Comparison of ENCODE assay signal across 15 cellular contexts in genomic region chr7:55548295-55548731, GRCh38. TPM values are rescaled to one million over a fixed set of nuclear protein-coding genes. Genes with fewer than 3 reads are reported as not detected.
DNase-seq lines count a peak whose midpoint lies in the region; ATAC-seq lines count a peak whose summit lies in the region.
"Had no signal": no experiment of that assay in that cellular context is flagged by ENCODE, and none has a peak within 500 bp of the region (broad histone marks: within the 10 kb centered on the region; RNA-seq: fewer than 3 reads in every experiment).

No MANE protein-coding gene starts in this region.

- H3K4me3 Mint-ChIP-seq in naive thymus-derived CD4-positive, alpha-beta T cell = peak overlapping the region in 1 of 10 donors; percentile 7
- H3K4me3 Mint-ChIP-seq in activated naive CD8-positive, alpha-beta T cell treated with anti-CD3 and anti-CD28 coated beads for 36 hours = no peak overlapping the region
- H3K4me3 Mint-ChIP-seq: naive thymus-derived CD8-positive, alpha-beta T cell had no signal

- H3K9me3 ChIP-seq in naive thymus-derived CD4-positive, alpha-beta T cell (ENCODE audit: control insufficient read depth in 2 of 3, low read length in 3 of 3) = no peaks in the 10 kb centered on the region
- H3K9me3 ChIP-seq: tibial artery had no signal

- H3K36me3 ChIP-seq in naive thymus-derived CD4-positive, alpha-beta T cell (ENCODE audit: control insufficient read depth in 2 of 3, insufficient read depth in 3 of 3, low read length in 3 of 3) = no peaks in the 10 kb centered on the region
- H3K36me3 ChIP-seq: tibial artery had no signal

- H3K27ac ChIP-seq in naive thymus-derived CD4-positive, alpha-beta T cell (ENCODE audit: low read depth, low read length) = no peak overlapping the region
- H3K27ac ChIP-seq: tibial artery had no signal

- peaks cover 7 to 23% (median 14%) of the 10 kb centered on the region in 5 donors for H3K36me3 Mint-ChIP-seq in naive thymus-derived CD4-positive, alpha-beta T cell
- peaks cover 34% of the 10 kb centered on the region for H3K36me3 Mint-ChIP-seq in activated naive CD8-positive, alpha-beta T cell treated with anti-CD3 and anti-CD28 coated beads for 36 hours

- H3K4me1 Mint-ChIP-seq in naive thymus-derived CD4-positive, alpha-beta T cell = peaks cover 34 to 97% (median 79%) of the 10 kb centered on the region in 7 donors
- H3K4me1 Mint-ChIP-seq in activated naive CD8-positive, alpha-beta T cell treated with anti-CD3 and anti-CD28 coated beads for 36 hours = peaks cover 57% of the 10 kb centered on the region

- H3K27ac Mint-ChIP-seq in naive thymus-derived CD4-positive, alpha-beta T cell = peak overlapping the region in 5 of 9 donors; percentile 5 to 72 (median 41)
- H3K27ac Mint-ChIP-seq in activated naive CD8-positive, alpha-beta T cell treated with anti-CD3 and anti-CD28 coated beads for 36 hours = no peak overlapping the region

- H3K4me1 ChIP-seq in naive thymus-derived CD4-positive, alpha-beta T cell (ENCODE audit: control insufficient read depth in 2 of 2, insufficient read depth in 2 of 2, low read length in 2 of 2) = peaks cover 18 to 28% of the 10 kb centered on the region in 2 donors

- POLR2A ChIA-PET in naive thymus-derived CD4-positive, alpha-beta T cell (lab: Charles Lee) = no interaction called here

- CTCF ChIA-PET in naive thymus-derived CD4-positive, alpha-beta T cell (lab: Charles Lee) = no interaction called here

- no peak overlapping the region for H3K4me3 ChIP-seq in naive thymus-derived CD4-positive, alpha-beta T cell (ENCODE audit: low read length)
- H3K4me3 ChIP-seq: tibial artery had no signal

- no peaks in the 10 kb centered on the region for H3K27me3 Mint-ChIP-seq in naive thymus-derived CD4-positive, alpha-beta T cell
- no peaks in the 10 kb centered on the region for H3K27me3 Mint-ChIP-seq in activated naive CD8-positive, alpha-beta T cell treated with anti-CD3 and anti-CD28 coated beads for 36 hours
- H3K27me3 Mint-ChIP-seq: naive thymus-derived CD8-positive, alpha-beta T cell had no signal

- H3K9me3 Mint-ChIP-seq in naive thymus-derived CD4-positive, alpha-beta T cell = no peaks in the 10 kb centered on the region
- no peaks in the 10 kb centered on the region for H3K9me3 Mint-ChIP-seq in activated naive CD8-positive, alpha-beta T cell treated with anti-CD3 and anti-CD28 coated beads for 36 hours
- H3K9me3 Mint-ChIP-seq: naive thymus-derived CD8-positive, alpha-beta T cell had no signal

- ATAC-seq in GM18858 (IDR thresholded peaks at IDR 0.05; ENCODE audit: unreplicated experiment) (peak; percentile 35), GM21619 (IDR thresholded peaks at IDR 0.05; ENCODE audit: unreplicated experiment) (peak; percentile 44), HG03378 (IDR thresholded peaks at IDR 0.05; ENCODE audit: unreplicated experiment) (peak; percentile 51)
- ATAC-seq in naive thymus-derived CD4-positive, alpha-beta T cell = no peak
- ATAC-seq: naive thymus-derived CD8-positive, alpha-beta T cell had no signal

- DNase-seq in naive thymus-derived CD4-positive, alpha-beta T cell = no peak
- DNase-seq in occipital lobe (lab: John Stamatoyannopoulos, UW) = no peak
- DNase-seq in activated naive CD8-positive, alpha-beta T cell treated with anti-CD3 and anti-CD28 coated beads for 36 hours = no peak
- no peak for DNase-seq in middle frontal gyrus (ENCODE audit: extremely low spot score, low spot score)
- no peak for DNase-seq in LoVo (ENCODE audit: low spot score)
- DNase-seq: activated CD4-positive, CD25-positive, alpha-beta regulatory T cell; amygdala; DMS79 treated with DMSO at 0.1 percent for 48 hours; H7; naive thymus-derived CD8-positive, alpha-beta T cell; stimulated activated CD4-positive, alpha-beta T cell treated with anti-CD3 and anti-CD28 coated beads, Interleukin-2, amount 100 ng/mL, for 24 hours; tibial artery had no signal

- intact Hi-C loops in naive thymus-derived CD4-positive, alpha-beta T cell (cut with micrococcal nuclease) = no loop called here

- H3K27me3 ChIP-seq in naive thymus-derived CD4-positive, alpha-beta T cell (ENCODE audit: control insufficient read depth in 2 of 2, insufficient read depth in 2 of 2, low read length in 2 of 2) = no peaks in the 10 kb centered on the region
- H3K27me3 ChIP-seq: tibial artery had no signal

RNA-seq across cellular contexts. Expression of gene VOPP1, which starts 24.0 kb away (rescaled TPM):
- total RNA-seq in naive thymus-derived CD4-positive, alpha-beta T cell = 100 to 1,000 TPM in 1 of 5 experiments, 10 to 100 TPM in 4; 66.2 to 111 (median 82.0) TPM
- polyA plus RNA-seq in naive thymus-derived CD4-positive, alpha-beta T cell = 10 to 100 TPM; 33.6 to 35.0 TPM
- total RNA-seq in occipital lobe = 108 TPM
- total RNA-seq in activated naive CD8-positive, alpha-beta T cell treated with anti-CD3 and anti-CD28 coated beads for 36 hours = 10 to 100 TPM; 49.0 to 50.5 TPM
